2 cellular contexts compared by ENCODE assay signal in genomic region chr6:15413558-15414257, GRCh38.
A peak's percentile ranks its signal among the peaks of the same experiment; 100 is the strongest.
TF ChIP-seq lines count a peak whose summit lies in the region.

No MANE protein-coding gene starts in this region.

TF ChIP-seq in K562, 482 proteins besides CTCF, POLR2A, EP300 and RAD21 (continued from another document):
- TF ChIP-seq ZNF830 (CRISPR knock-in tag; IDR thresholded peaks at IDR 0.05) (no peak), MAFG (tag; conservative IDR thresholded peaks at IDR 0.05) (0 out of 2 replicates have a peak, but pooled peaks have one; percentile 19), NFATC3 (IDR thresholded peaks at IDR 0.05) (no peak)

TF ChIP-seq in HepG2, 621 proteins besides CTCF, POLR2A, EP300 and RAD21 (continued from another document):
- TF ChIP-seq ZHX1 (CRISPR knock-in tag; IDR thresholded peaks at IDR 0.05; ENCODE audit: low read depth), result no peak
- no peak for TF ChIP-seq DPF2 (CRISPR knock-in tag; IDR thresholded peaks at IDR 0.05; ENCODE audit: borderline replicate concordance, low read depth)
- TF ChIP-seq POGK (CRISPR knock-in tag; conservative IDR thresholded peaks at IDR 0.05), result no peak
- no peak for TF ChIP-seq AHDC1 (CRISPR knock-in tag; IDR thresholded peaks at IDR 0.05; ENCODE audit: borderline replicate concordance)
- no peak for TF ChIP-seq REXO4 (CRISPR knock-in tag; IDR thresholded peaks at IDR 0.05; ENCODE audit: borderline replicate concordance)
- no peak for TF ChIP-seq TMF1 (CRISPR knock-in tag; IDR thresholded peaks at IDR 0.05; ENCODE audit: low read depth)
- TF ChIP-seq ZNF143 (CRISPR knock-in tag; IDR thresholded peaks at IDR 0.05), result no peak
- no peak for TF ChIP-seq KDM2A (CRISPR knock-in tag; IDR thresholded peaks at IDR 0.05; ENCODE audit: borderline replicate concordance, low read depth)
- TF ChIP-seq TCF7 (IDR thresholded peaks at IDR 0.05; ENCODE audit: low read depth), result no peak
- no peak for TF ChIP-seq ZNF644 (CRISPR knock-in tag; IDR thresholded peaks at IDR 0.05; ENCODE audit: low read depth)
- no peak for TF ChIP-seq FOXA1 (IDR thresholded peaks at IDR 0.05)
- TF ChIP-seq FOXA1 (CRISPR knock-in tag; IDR thresholded peaks at IDR 0.05), result no peak
